ENCODE assay signal across 1 cellular context in the genomic region with DNA sequence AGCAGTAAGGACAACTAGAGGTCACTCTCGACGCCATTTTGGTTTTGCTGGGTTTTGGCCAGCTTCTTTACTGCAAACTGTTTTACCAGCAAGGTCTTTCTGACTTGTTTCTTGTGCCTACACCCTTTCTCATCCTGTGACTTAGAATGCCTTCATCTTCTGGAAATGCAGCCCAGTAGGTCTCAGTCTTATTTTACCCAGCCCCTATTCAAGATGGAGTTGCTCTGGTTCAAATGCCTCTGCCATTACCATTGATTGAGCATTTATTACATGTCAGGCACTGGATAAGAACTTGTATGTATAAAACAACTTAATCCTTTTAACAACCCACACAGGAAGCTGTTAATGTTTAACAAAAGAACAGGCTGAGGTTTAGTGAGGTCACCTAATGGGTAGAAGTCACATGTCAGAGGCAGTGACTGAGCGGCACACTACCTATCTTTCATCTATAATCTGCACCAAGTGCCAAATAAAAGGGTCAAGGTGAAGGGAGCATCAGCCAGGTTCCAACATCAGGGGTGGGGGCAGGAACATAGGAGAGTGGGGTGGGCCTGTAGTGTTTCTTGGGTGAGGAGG.
TF ChIP-seq lines count a peak whose summit lies in the region.

No MANE protein-coding gene starts in this region.

TF ChIP-seq in GM23338, 12 proteins besides CTCF, POLR2A, EP300 and RAD21 (continued from another document):
- TF ChIP-seq, protein P1, sequence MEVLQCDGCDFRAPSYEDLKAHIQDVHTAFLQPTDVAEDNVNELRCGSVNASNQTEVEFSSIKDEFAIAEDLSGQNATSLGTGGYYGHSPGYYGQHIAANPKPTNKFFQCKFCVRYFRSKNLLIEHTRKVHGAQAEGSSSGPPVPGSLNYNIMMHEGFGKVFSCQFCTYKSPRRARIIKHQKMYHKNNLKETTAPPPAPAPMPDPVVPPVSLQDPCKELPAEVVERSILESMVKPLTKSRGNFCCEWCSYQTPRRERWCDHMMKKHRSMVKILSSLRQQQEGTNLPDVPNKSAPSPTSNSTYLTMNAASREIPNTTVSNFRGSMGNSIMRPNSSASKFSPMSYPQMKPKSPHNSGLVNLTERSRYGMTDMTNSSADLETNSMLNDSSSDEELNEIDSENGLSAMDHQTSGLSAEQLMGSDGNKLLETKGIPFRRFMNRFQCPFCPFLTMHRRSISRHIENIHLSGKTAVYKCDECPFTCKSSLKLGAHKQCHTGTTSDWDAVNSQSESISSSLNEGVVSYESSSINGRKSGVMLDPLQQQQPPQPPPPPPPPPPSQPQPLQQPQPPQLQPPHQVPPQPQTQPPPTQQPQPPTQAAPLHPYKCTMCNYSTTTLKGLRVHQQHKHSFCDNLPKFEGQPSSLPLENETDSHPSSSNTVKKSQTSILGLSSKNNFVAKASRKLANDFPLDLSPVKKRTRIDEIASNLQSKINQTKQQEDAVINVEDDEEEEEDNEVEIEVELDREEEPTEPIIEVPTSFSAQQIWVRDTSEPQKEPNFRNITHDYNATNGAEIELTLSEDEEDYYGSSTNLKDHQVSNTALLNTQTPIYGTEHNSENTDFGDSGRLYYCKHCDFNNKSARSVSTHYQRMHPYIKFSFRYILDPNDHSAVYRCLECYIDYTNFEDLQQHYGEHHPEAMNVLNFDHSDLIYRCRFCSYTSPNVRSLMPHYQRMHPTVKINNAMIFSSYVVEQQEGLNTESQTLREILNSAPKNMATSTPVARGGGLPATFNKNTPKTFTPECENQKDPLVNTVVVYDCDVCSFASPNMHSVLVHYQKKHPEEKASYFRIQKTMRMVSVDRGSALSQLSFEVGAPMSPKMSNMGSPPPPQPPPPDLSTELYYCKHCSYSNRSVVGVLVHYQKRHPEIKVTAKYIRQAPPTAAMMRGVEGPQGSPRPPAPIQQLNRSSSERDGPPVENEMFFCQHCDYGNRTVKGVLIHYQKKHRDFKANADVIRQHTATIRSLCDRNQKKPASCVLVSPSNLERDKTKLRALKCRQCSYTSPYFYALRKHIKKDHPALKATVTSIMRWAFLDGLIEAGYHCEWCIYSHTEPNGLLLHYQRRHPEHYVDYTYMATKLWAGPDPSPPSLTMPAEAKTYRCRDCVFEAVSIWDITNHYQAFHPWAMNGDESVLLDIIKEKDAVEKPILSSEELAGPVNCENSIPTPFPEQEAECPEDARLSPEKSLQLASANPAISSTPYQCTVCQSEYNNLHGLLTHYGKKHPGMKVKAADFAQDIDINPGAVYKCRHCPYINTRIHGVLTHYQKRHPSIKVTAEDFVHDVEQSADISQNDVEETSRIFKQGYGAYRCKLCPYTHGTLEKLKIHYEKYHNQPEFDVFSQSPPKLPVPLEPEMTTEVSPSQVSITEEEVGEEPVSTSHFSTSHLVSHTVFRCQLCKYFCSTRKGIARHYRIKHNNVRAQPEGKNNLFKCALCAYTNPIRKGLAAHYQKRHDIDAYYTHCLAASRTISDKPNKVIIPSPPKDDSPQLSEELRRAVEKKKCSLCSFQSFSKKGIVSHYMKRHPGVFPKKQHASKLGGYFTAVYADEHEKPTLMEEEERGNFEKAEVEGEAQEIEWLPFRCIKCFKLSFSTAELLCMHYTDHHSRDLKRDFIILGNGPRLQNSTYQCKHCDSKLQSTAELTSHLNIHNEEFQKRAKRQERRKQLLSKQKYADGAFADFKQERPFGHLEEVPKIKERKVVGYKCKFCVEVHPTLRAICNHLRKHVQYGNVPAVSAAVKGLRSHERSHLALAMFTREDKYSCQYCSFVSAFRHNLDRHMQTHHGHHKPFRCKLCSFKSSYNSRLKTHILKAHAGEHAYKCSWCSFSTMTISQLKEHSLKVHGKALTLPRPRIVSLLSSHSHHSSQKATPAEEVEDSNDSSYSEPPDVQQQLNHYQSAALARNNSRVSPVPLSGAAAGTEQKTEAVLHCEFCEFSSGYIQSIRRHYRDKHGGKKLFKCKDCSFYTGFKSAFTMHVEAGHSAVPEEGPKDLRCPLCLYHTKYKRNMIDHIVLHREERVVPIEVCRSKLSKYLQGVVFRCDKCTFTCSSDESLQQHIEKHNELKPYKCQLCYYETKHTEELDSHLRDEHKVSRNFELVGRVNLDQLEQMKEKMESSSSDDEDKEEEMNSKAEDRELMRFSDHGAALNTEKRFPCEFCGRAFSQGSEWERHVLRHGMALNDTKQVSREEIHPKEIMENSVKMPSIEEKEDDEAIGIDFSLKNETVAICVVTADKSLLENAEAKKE (CRISPR knock-in tag; IDR thresholded peaks at IDR 0.05), result no peak
- TF ChIP-seq ZNF331 (CRISPR knock-in tag; IDR thresholded peaks at IDR 0.05; ENCODE audit: low read depth) (no peak), NANOG (IDR thresholded peaks at IDR 0.05; ENCODE audit: borderline replicate concordance) (no peak), EZH2phosphoT487 (IDR thresholded peaks at IDR 0.05; ENCODE audit: unreplicated experiment) (no peak), JUNB (IDR thresholded peaks at IDR 0.05; ENCODE audit: unreplicated experiment) (no peak)
